Comparison of ENCODE assay signal across 15 cellular contexts in the genomic region with DNA sequence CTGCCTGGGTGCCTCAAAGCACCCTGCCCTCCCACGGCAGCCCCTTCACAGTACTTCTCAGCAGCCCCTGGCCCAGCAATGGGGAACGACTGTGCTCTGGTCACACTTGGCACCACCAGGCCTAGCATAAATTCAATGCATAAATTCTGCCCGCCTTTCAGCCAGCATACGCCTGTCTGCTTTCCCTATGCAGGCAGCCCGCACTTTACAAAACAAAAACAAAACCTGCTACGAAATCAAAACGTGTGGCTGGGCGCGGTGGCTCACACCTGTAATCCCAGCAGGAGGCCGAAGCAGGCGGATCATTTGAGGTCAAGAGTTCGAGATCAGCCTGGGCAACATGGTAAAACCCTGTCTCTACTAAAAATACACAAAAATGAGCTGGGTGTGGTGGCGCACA. TPM values are rescaled to one million over a fixed set of nuclear protein-coding genes. Genes with fewer than 3 reads are reported as not detected.
DNase-seq lines count a peak whose midpoint lies in the region; ATAC-seq, FAIRE-seq and TF ChIP-seq lines count a peak whose summit lies in the region.
"Had no signal": no experiment of that assay in that cellular context is flagged by ENCODE, and none has a peak within 500 bp of the region (broad histone marks: within the 10 kb centered on the region; RNA-seq: fewer than 3 reads in every experiment).

No MANE protein-coding gene starts in this region.

- H3K9ac ChIP-seq in astrocyte (ENCODE audit: low read length), result no peak overlapping the region
- no peak overlapping the region for H3K9ac ChIP-seq in trophoblast cell (ENCODE audit: low read length)

- H3K27ac ChIP-seq in right atrium auricular region (peak overlapping the region; percentile 84 to 91), astrocyte (ENCODE audit: low read depth, low read length) (no peak overlapping the region), trophoblast cell (ENCODE audit: low read depth, low read length) (peak overlapping the region; percentile 29)
- H3K27ac ChIP-seq: C4-2B had no signal

- H3K27me3 ChIP-seq in right atrium auricular region (no peaks in the 10 kb centered on the region), astrocyte (ENCODE audit: insufficient read depth, low read length) (no peaks in the 10 kb centered on the region), trophoblast cell (ENCODE audit: insufficient read depth, low read length) (no peaks in the 10 kb centered on the region)

- H3K27me3 Mint-ChIP-seq in astrocyte (ENCODE audit: low read depth, unreplicated experiment), result no peaks in the 10 kb centered on the region
- no peaks in the 10 kb centered on the region for H3K27me3 Mint-ChIP-seq in mesothelial cell of epicardium (ENCODE audit: low read depth)
- H3K27me3 Mint-ChIP-seq: CD4-positive, alpha-beta memory T cell had no signal

- H2BK5ac ChIP-seq in trophoblast cell (ENCODE audit: low read depth, low read length, poor library complexity), result no peak overlapping the region

- no peak for FAIRE-seq in astrocyte (lab: Jason Lieb, UNC)
- FAIRE-seq: G401.6, GM12891 had no signal

- DNase-seq in right atrium auricular region (ENCODE audit: low spot score) (no peak), left ventricle myocardium superior (no peak), astrocyte (ENCODE audit: low read depth) (no peak), trophoblast cell (peak; percentile 72 to 84), erythroblast (lab: John Stamatoyannopoulos, UW) (no peak), mesothelial cell of epicardium (ENCODE audit: low spot score in 2 of 2, unreplicated experiment in 2 of 2) (no peak)
- DNase-seq: ACHN; CD4-positive, alpha-beta memory T cell; DMS79 had no signal

- TF ChIP-seq POLR2A in erythroblast (IDR thresholded peaks at IDR 0.05; ENCODE audit: low read length), result no peak

- H3K4me2 ChIP-seq in astrocyte (ENCODE audit: low read length) (no peak overlapping the region), trophoblast cell (ENCODE audit: low read length) (no peak overlapping the region)

- H3K79me2 ChIP-seq in astrocyte (ENCODE audit: insufficient read depth, low read length) (no peaks in the 10 kb centered on the region), trophoblast cell (ENCODE audit: control insufficient read depth, insufficient read depth, low read length, poor library complexity) (no peaks in the 10 kb centered on the region)

- no peak overlapping the region for H4K8ac ChIP-seq in trophoblast cell (ENCODE audit: low read depth, low read length)

- H3K36me3 Mint-ChIP-seq in astrocyte (ENCODE audit: low read depth, unreplicated experiment) (peaks cover 16% of the 10 kb centered on the region), mesothelial cell of epicardium (peaks cover 28% of the 10 kb centered on the region)

- TF ChIP-seq CTCF in right atrium auricular region (IDR thresholded peaks at IDR 0.05) (no peak), astrocyte (IDR thresholded peaks at IDR 0.05; ENCODE audit: insufficient read depth, low read depth, low read length) (no peak), mesothelial cell of epicardium (IDR thresholded peaks at IDR 0.05; ENCODE audit: unreplicated experiment) (no peak)

- H4K20me1 ChIP-seq in astrocyte (ENCODE audit: insufficient read depth, low read length), result no peaks in the 10 kb centered on the region

- no peak overlapping the region for H3K4me3 ChIP-seq in right atrium auricular region
- H3K4me3 ChIP-seq in astrocyte (ENCODE audit: insufficient read depth, low read depth, low read length), result no peak overlapping the region
- H3K4me3 ChIP-seq in trophoblast cell (ENCODE audit: low read depth, low read length), result no peak overlapping the region

- no peak overlapping the region for H3K4ac ChIP-seq in trophoblast cell (ENCODE audit: low read depth, low read length)

- H2AK5ac ChIP-seq in trophoblast cell (ENCODE audit: low read length), result no peak overlapping the region

- intact Hi-C loops in left ventricle myocardium superior (cut with micrococcal nuclease), result no loop called here

- H3K36me3 ChIP-seq in right atrium auricular region (peaks cover 6% of the 10 kb centered on the region), astrocyte (ENCODE audit: insufficient read depth, low read length) (no peaks in the 10 kb centered on the region), trophoblast cell (ENCODE audit: control insufficient read depth in 1 of 2, insufficient read depth in 2 of 2, low read length in 2 of 2) (peaks cover under 1 to 8% of the 10 kb centered on the region in 2 experiments)

- peaks cover 0 to 32% of the 10 kb centered on the region in 2 donors for H3K4me1 ChIP-seq in right atrium auricular region
- H3K4me1 ChIP-seq in astrocyte (ENCODE audit: insufficient read depth, low read length), result no peaks in the 10 kb centered on the region
- peaks cover 0 to 6% of the 10 kb centered on the region in 2 experiments for H3K4me1 ChIP-seq in trophoblast cell (ENCODE audit: control insufficient read depth in 1 of 2, insufficient read depth in 2 of 2, low read length in 2 of 2)

- no peak overlapping the region for H4K12ac ChIP-seq in trophoblast cell (ENCODE audit: low read depth, low read length)

- no peak overlapping the region for H3K14ac ChIP-seq in trophoblast cell (ENCODE audit: low read length)

- H3K9me3 ChIP-seq in right atrium auricular region (no peaks in the 10 kb centered on the region), astrocyte (ENCODE audit: insufficient read depth, low read depth, low read length) (no peaks in the 10 kb centered on the region), trophoblast cell (ENCODE audit: insufficient read depth, low read depth, low read length) (no peaks in the 10 kb centered on the region)

- H3K18ac ChIP-seq in trophoblast cell (ENCODE audit: low read length), result no peak overlapping the region

- WGBS in trophoblast cell (ENCODE audit: extremely low coverage, insufficient coverage, insufficient read length), result no CpG with 5 or more reads among the region's 13 CpGs

- H3K23ac ChIP-seq in trophoblast cell (ENCODE audit: low read length), result no peak overlapping the region

- H3K27ac Mint-ChIP-seq in astrocyte (ENCODE audit: unreplicated experiment) (no peak overlapping the region), mesothelial cell of epicardium (no peak overlapping the region)

- H3K4me3 Mint-ChIP-seq in astrocyte (ENCODE audit: unreplicated experiment) (peak overlapping the region; percentile 34), mesothelial cell of epicardium (no peak overlapping the region)
- H3K4me3 Mint-ChIP-seq: CD4-positive, alpha-beta memory T cell had no signal

- H3K9me3 Mint-ChIP-seq in astrocyte (ENCODE audit: unreplicated experiment) (no peaks in the 10 kb centered on the region), mesothelial cell of epicardium (peaks cover 5% of the 10 kb centered on the region)
- H3K9me3 Mint-ChIP-seq: CD4-positive, alpha-beta memory T cell had no signal

- peak overlapping the region; percentile 7 for H4K91ac ChIP-seq in trophoblast cell (ENCODE audit: low read depth, low read length)

- ATAC-seq in left ventricle myocardium superior (no peak), HG03135 (IDR thresholded peaks at IDR 0.05; ENCODE audit: unreplicated experiment) (no peak), HG03159 (IDR thresholded peaks at IDR 0.05; ENCODE audit: unreplicated experiment) (no peak)
- ATAC-seq: HCT116 had no signal

- H3K4me1 Mint-ChIP-seq in astrocyte (ENCODE audit: low read depth, unreplicated experiment) (no peaks in the 10 kb centered on the region), mesothelial cell of epicardium (no peaks in the 10 kb centered on the region)
- H3K4me1 Mint-ChIP-seq: CD4-positive, alpha-beta memory T cell had no signal

- no peak overlapping the region for H2BK12ac ChIP-seq in trophoblast cell (ENCODE audit: low read length)

- H2BK120ac ChIP-seq in trophoblast cell (ENCODE audit: insufficient read depth, low read length, poor library complexity), result no peak overlapping the region

- peaks cover 12% of the 10 kb centered on the region for H3K79me1 ChIP-seq in trophoblast cell (ENCODE audit: low read length)

- no peak overlapping the region for H2AFZ ChIP-seq in astrocyte (ENCODE audit: low read depth, low read length)
- no peak overlapping the region for H2AFZ ChIP-seq in trophoblast cell (ENCODE audit: insufficient read depth, low read length, poor library complexity)

RNA-seq across cellular contexts. Expression of a gene that starts 33.5 kb away (rescaled TPM):
- total RNA-seq in right atrium auricular region, result 10 to 100 TPM; 17.4 to 18.4 TPM
- 23.2 TPM for total RNA-seq in left ventricle myocardium superior
- total RNA-seq in astrocyte, result 8.1 and 11.5 TPM in 2 replicates
- polyA plus RNA-seq in trophoblast cell (2013), result 15.1 and 15.4 TPM in 2 replicates
- 25.0 to 27.7 TPM (median 25.8 TPM) in 3 replicates for total RNA-seq in mesothelial cell of epicardium

RNA-seq across cellular contexts. Expression of a gene that starts 42.0 kb away (rescaled TPM):
- total RNA-seq in right atrium auricular region (100 to 1,000 TPM in 1 of 2 donors, 10 to 100 TPM in 1; 93.1 to 130 TPM), left ventricle myocardium superior (116 TPM), astrocyte (23.0 and 23.1 TPM in 2 replicates), mesothelial cell of epicardium (40.9 to 49.5 TPM (median 45.4 TPM) in 3 replicates)
- 37.6 TPM in 2 replicates for polyA plus RNA-seq in trophoblast cell (2013)

RNA-seq across cellular contexts. Expression of a gene that starts 55.0 kb away (rescaled TPM):
- total RNA-seq in right atrium auricular region, result 1 to 10 TPM; 3.1 to 4.6 TPM
- 2.1 TPM for total RNA-seq in left ventricle myocardium superior
- 1.4 TPM in 2 replicates for total RNA-seq in astrocyte
- 4.1 and 4.7 TPM in 2 replicates for polyA plus RNA-seq in trophoblast cell (2013)
- 2.4 TPM in 3 replicates for total RNA-seq in mesothelial cell of epicardium

Comparison
In these comparisons a context has a peak if more than half of its experiments do, and no peak if none do; other contexts are left out.
1. DNase-seq: peak in trophoblast cell (2 of 2); none in right atrium auricular region (single experiment), left ventricle myocardium superior (single experiment), astrocyte (single experiment), erythroblast (0 of 2) and mesothelial cell of epicardium (0 of 2).